Comparison of ENCODE assay signal across 11 cellular contexts in the genomic region with DNA sequence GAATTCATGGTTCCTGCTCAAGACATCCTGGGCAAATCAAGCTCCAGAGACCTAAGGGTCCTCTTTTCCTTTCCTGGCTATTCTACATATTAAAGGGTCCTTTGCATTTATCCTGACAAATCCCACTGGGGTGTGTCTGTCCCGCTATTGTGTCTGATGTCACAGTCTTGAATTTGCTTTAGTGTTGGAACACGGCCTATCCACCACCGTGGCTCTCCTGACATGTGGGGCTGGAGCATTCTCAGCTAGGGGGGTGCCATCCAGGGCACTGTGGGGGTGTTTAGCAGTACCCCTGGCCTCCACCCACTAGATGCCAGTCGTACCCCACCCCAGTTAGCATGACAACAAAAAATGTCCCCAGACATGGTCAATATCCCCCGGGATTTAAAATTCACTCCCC.
"Had no signal": no experiment of that assay in that cellular context is flagged by ENCODE, and none has a peak within 500 bp of the region (broad histone marks: within the 10 kb centered on the region; RNA-seq: fewer than 3 reads in every experiment).

No MANE protein-coding gene starts in this region.

- H3K4me3 ChIP-seq: coronary artery, heart left ventricle, tibial artery, vagina had no signal

- H3K4me3 Mint-ChIP-seq: nephron progenitor cell had no signal

- ATAC-seq: heart left ventricle had no signal

- H3K9me3 Mint-ChIP-seq: nephron progenitor cell had no signal

- H3K9me3 ChIP-seq: heart left ventricle, tibial artery, vagina had no signal

- H3K36me3 ChIP-seq: heart left ventricle, tibial artery, vagina had no signal

- FAIRE-seq: frontal cortex had no signal

- DNase-seq: activated gamma-delta T cell; caudate nucleus; effector CD4-positive, alpha-beta T cell; heart left ventricle; nephron progenitor cell; stimulated activated CD4-positive, alpha-beta T cell treated with anti-CD3 and anti-CD28 coated beads, Interleukin-4, amount 100 ng/mL, for 24 hours; T1000; tibial artery had no signal

- H3K27ac ChIP-seq: coronary artery, heart left ventricle, tibial artery, vagina had no signal

- H3K27ac Mint-ChIP-seq: nephron progenitor cell had no signal

- H3K27me3 ChIP-seq: vagina had no signal
